ENCODE assay signal across 10 cellular contexts in genomic region chr7:116970148-116970910, GRCh38. TPM values are rescaled to one million over a fixed set of nuclear protein-coding genes. Genes with fewer than 3 reads are reported as not detected.
A peak's percentile ranks its signal among the peaks of the same experiment; 100 is the strongest.
DNase-seq lines count a peak whose midpoint lies in the region; ATAC-seq and TF ChIP-seq lines count a peak whose summit lies in the region.
"Had no signal": no experiment of that assay in that cellular context is flagged by ENCODE, and none has a peak within 500 bp of the region (broad histone marks: within the 10 kb centered on the region; RNA-seq: fewer than 3 reads in every experiment).

No MANE protein-coding gene starts in this region.

- H3K9me3 Mint-ChIP-seq in activated CD4-positive, alpha-beta T cell treated with anti-CD3 and anti-CD28 coated beads for 36 hours (ENCODE audit: low read depth), result no peaks in the 10 kb centered on the region

- H3K27me3 ChIP-seq in stomach, result no peaks in the 10 kb centered on the region

- peak overlapping the region; percentile 6; the same call in 1 of the 2 replicates for H3K4me3 ChIP-seq in GM08714 (ENCODE audit: low read length)
- H3K4me3 ChIP-seq in NB4 (ENCODE audit: low read depth, low read length), result no peak overlapping the region
- H3K4me3 ChIP-seq in stomach, result no peak overlapping the region
- no peak overlapping the region for H3K4me3 ChIP-seq in coronary artery

- 75 to 89% (median 86%) methylated on average over 4 of the region's 4 CpGs for WGBS in stomach, 5 donors

- H3K27ac Mint-ChIP-seq in activated CD4-positive, alpha-beta T cell treated with anti-CD3 and anti-CD28 coated beads for 36 hours, result no peak overlapping the region

- intact Hi-C loops in stomach (cut with DNase I; ENCODE audit: low total_unique reads), result no loop called here
- intact Hi-C loops in activated CD4-positive, alpha-beta T cell treated with anti-CD3 and anti-CD28 coated beads for 36 hours (cut with DNase I, micrococcal nuclease), result no loop called here

- no peak overlapping the region for H3K27ac ChIP-seq in stomach
- no peak overlapping the region for H3K27ac ChIP-seq in coronary artery

- ATAC-seq in GM19372 (IDR thresholded peaks at IDR 0.05; ENCODE audit: low read depth, unreplicated experiment), result peak; percentile 66
- ATAC-seq in HG02943 (IDR thresholded peaks at IDR 0.05; ENCODE audit: low read depth, unreplicated experiment), result peak; percentile 68
- no peak for ATAC-seq in activated CD4-positive, alpha-beta T cell treated with anti-CD3 and anti-CD28 coated beads for 36 hours

- POLR2A ChIA-PET in activated CD4-positive, alpha-beta T cell treated with anti-CD3 and anti-CD28 coated beads for 36 hours (lab: Charles Lee), result interaction anchor here (1.3 kb wide), 1 partner anchor 14 kb away, joined by 5 read pairs; no protein-coding TSS in a partner anchor

- no peaks in the 10 kb centered on the region for H3K36me3 ChIP-seq in stomach

- peaks cover 0 to 25% (median 5%) of the 10 kb centered on the region in 4 donors for H3K4me1 ChIP-seq in stomach

- no peak for TF ChIP-seq POLR2A in NB4 (IDR thresholded peaks at IDR 0.05; ENCODE audit: extremely low read depth, insufficient read length)
- no peak for TF ChIP-seq POLR2A in stomach (IDR thresholded peaks at IDR 0.05)

- peak; percentile 65 for DNase-seq in NB4 (ENCODE audit: low read depth)
- DNase-seq in stomach, result no peak
- no peak for DNase-seq in coronary artery (ENCODE audit: low spot score)
- no peak for DNase-seq in stimulated activated CD4-positive, alpha-beta T cell treated with anti-CD3 and anti-CD28 coated beads, Interleukin-4, amount 100 ng/mL, for 1 hour
- DNase-seq in activated CD4-positive, alpha-beta T cell treated with anti-CD3 and anti-CD28 coated beads for 36 hours, result no peak
- DNase-seq: activated CD4-positive, CD25-positive, alpha-beta regulatory T cell treated with anti-CD3 and anti-CD28 coated beads, Interleukin-2, amount 50 U/mL, for 72 hours; kidney glomerular epithelial cell had no signal

- H3K36me3 Mint-ChIP-seq in activated CD4-positive, alpha-beta T cell treated with anti-CD3 and anti-CD28 coated beads for 36 hours (ENCODE audit: low read depth), result peaks cover 2% of the 10 kb centered on the region

- H3K9me3 ChIP-seq in stomach, result no peaks in the 10 kb centered on the region

- CTCF ChIA-PET in activated CD4-positive, alpha-beta T cell treated with anti-CD3 and anti-CD28 coated beads for 36 hours (lab: Charles Lee), result interaction anchor here (1.5 to 4.0 kb wide), 4 partner anchors 15 to 40 kb away, joined by 5 to 22 read pairs (median 6); no protein-coding TSS in a partner anchor

- H3K4me1 Mint-ChIP-seq in activated CD4-positive, alpha-beta T cell treated with anti-CD3 and anti-CD28 coated beads for 36 hours, result peaks cover 7% of the 10 kb centered on the region

- TF ChIP-seq EP300 in stomach (IDR thresholded peaks at IDR 0.05), result no peak

- H3K27me3 Mint-ChIP-seq in activated CD4-positive, alpha-beta T cell treated with anti-CD3 and anti-CD28 coated beads for 36 hours, result no peaks in the 10 kb centered on the region

- TF ChIP-seq CTCF in NB4 (IDR thresholded peaks at IDR 0.05; ENCODE audit: low read depth, low read length) (no peak), stomach (IDR thresholded peaks at IDR 0.05) (no peak), coronary artery (IDR thresholded peaks at IDR 0.05) (no peak)

- H3K4me3 Mint-ChIP-seq in activated CD4-positive, alpha-beta T cell treated with anti-CD3 and anti-CD28 coated beads for 36 hours, result no peak overlapping the region

RNA-seq across cellular contexts. Expression of gene ST7, which starts 17.0 kb away (rescaled TPM):
- 10 to 100 TPM in 4 of 5 donors, 1 to 10 TPM in 1; 7.5 to 49.0 (median 30.4) TPM for total RNA-seq in stomach
- polyA plus RNA-seq in stomach, result 10 to 100 TPM; 10.1 to 13.1 (median 12.0) TPM
- total RNA-seq in activated CD4-positive, alpha-beta T cell treated with anti-CD3 and anti-CD28 coated beads for 36 hours, result 1 to 10 TPM; 6.4 to 8.1 TPM
